ENCODE assay signal across 33 cellular contexts in the genomic region with DNA sequence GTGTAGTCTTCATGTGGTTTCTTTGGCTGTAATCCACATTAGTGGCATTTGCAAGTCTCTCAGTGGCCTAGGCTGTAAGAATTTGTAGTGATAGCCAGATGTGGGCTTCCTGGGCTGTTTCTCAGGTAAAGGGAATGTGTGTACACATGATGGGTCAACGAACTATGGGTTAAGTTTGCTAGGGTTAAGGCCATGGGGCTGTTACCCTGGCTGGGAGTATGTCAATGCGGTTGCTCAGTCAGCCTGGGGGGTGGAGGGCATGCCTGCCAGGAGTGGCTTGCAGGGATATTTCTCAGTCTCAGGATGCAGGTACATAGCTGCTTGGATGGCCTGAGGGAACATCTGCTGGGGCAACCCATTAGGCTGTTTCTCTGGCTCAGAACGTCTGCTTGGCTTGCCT. TPM values are rescaled to one million over a fixed set of nuclear protein-coding genes. Genes with fewer than 3 reads are reported as not detected.
"Had no signal": no experiment of that assay in that cellular context is flagged by ENCODE, and none has a peak within 500 bp of the region (broad histone marks: within the 10 kb centered on the region; RNA-seq: fewer than 3 reads in every experiment).

No MANE protein-coding gene starts in this region.

- H3K27ac ChIP-seq: brain microvascular endothelial cell, epithelial cell of prostate, esophagus squamous epithelium, gastroesophageal sphincter had no signal

- H3K4me3 ChIP-seq: esophagus squamous epithelium, gastroesophageal sphincter had no signal

- FAIRE-seq: astrocyte, colon, endometrium, endothelial cell of umbilical vein had no signal

- DNase-seq: activated CD4-positive, alpha-beta T cell treated with anti-CD3 and anti-CD28 coated beads for 4 hours; activated CD4-positive, alpha-beta T cell treated with anti-CD3 and anti-CD28 coated beads, Interleukin-2, amount 50 U/mL, for 1 hour; activated CD4-positive, alpha-beta T cell treated with anti-CD3 and anti-CD28 coated beads, Interleukin-2, amount 50 U/mL, for 48 hours; activated CD4-positive, CD25-positive, alpha-beta regulatory T cell; activated CD4-positive, CD25-positive, alpha-beta regulatory T cell treated with anti-CD3 and anti-CD28 coated beads, Interleukin-2, amount 50 U/mL, for 72 hours; activated CD8-positive, alpha-beta memory T cell treated with anti-CD3 and anti-CD28 coated beads for 24 hours; activated CD8-positive, alpha-beta T cell treated with anti-CD3 and anti-CD28 coated beads for 36 hours; activated effector memory CD4-positive, alpha-beta T cell treated with Interleukin-2 at 50 U/mL for 16 hours; activated gamma-delta T cell treated with Interleukin-2 at 50 U/mL for 16 hours; activated naive CD4-positive, alpha-beta T cell treated with anti-CD3 and anti-CD28 coated beads, Interleukin-2, amount 50 U/mL, for 16 hours; activated naive CD4-positive, alpha-beta T cell treated with Interleukin-2 at 50 U/mL for 16 hours; activated T-cell treated with anti-CD3 and anti-CD28 coated beads, Interleukin-2, amount 50 U/mL, for 4 hours; amniotic stem cell; anterior cingulate cortex; brain microvascular endothelial cell; caudate nucleus; cortex of kidney; dermis blood vessel endothelial cell; effector CD4-positive, alpha-beta T cell; effector memory CD8-positive, alpha-beta T cell; esophagus squamous epithelium; foreskin melanocyte; T-helper 2 cell had no signal

- H3K4me1 ChIP-seq: esophagus squamous epithelium, gastroesophageal sphincter had no signal

- H3K36me3 ChIP-seq: brain microvascular endothelial cell, esophagus squamous epithelium, gastroesophageal sphincter had no signal

- ATAC-seq: activated CD8-positive, alpha-beta T cell treated with anti-CD3 and anti-CD28 coated beads for 36 hours; activated T-cell treated with anti-CD3 and anti-CD28 coated beads, Interleukin-2, amount 50 U/mL, for 4 hours; activated T-helper 17 cell treated with anti-CD3 and anti-CD28 coated beads, Interleukin-2, amount 50 U/mL, for 72 hours; effector memory CD8-positive, alpha-beta T cell; gastroesophageal sphincter had no signal

- H3K27me3 ChIP-seq: brain microvascular endothelial cell, esophagus squamous epithelium, gastroesophageal sphincter had no signal

RNA-seq across cellular contexts. Expression of a gene that starts 13.4 kb away (rescaled TPM):
- total RNA-seq: chondrocyte, dermis blood vessel endothelial cell, fibroblast of lung, fibroblast of villous mesenchyme had no signal
